2 cellular contexts compared by ENCODE assay signal in genomic region chr17:18219016-18219415, GRCh38.
A peak's percentile ranks its signal among the peaks of the same experiment; 100 is the strongest.
TF ChIP-seq lines count a peak whose summit lies in the region.

No MANE protein-coding gene starts in this region.

TF ChIP-seq in liver, 16 proteins besides CTCF, POLR2A, EP300 and RAD21:
- TF ChIP-seq FOXA1 (IDR thresholded peaks at IDR 0.05) (no peak), RXRA (IDR thresholded peaks at IDR 0.05) (peak in 1 of 2 donors; percentile 7), HNF4A (conservative IDR thresholded peaks at IDR 0.05) (no peak), EGR1 (IDR thresholded peaks at IDR 0.05; ENCODE audit: low read depth in 2 of 2) (no peak), TAF1 (conservative IDR thresholded peaks at IDR 0.05) (no peak), JUND (IDR thresholded peaks at IDR 0.05) (no peak), SP1 (IDR thresholded peaks at IDR 0.05) (no peak), NR2F2 (IDR thresholded peaks at IDR 0.05) (peak; percentile 18)
- TF ChIP-seq, protein P1, sequence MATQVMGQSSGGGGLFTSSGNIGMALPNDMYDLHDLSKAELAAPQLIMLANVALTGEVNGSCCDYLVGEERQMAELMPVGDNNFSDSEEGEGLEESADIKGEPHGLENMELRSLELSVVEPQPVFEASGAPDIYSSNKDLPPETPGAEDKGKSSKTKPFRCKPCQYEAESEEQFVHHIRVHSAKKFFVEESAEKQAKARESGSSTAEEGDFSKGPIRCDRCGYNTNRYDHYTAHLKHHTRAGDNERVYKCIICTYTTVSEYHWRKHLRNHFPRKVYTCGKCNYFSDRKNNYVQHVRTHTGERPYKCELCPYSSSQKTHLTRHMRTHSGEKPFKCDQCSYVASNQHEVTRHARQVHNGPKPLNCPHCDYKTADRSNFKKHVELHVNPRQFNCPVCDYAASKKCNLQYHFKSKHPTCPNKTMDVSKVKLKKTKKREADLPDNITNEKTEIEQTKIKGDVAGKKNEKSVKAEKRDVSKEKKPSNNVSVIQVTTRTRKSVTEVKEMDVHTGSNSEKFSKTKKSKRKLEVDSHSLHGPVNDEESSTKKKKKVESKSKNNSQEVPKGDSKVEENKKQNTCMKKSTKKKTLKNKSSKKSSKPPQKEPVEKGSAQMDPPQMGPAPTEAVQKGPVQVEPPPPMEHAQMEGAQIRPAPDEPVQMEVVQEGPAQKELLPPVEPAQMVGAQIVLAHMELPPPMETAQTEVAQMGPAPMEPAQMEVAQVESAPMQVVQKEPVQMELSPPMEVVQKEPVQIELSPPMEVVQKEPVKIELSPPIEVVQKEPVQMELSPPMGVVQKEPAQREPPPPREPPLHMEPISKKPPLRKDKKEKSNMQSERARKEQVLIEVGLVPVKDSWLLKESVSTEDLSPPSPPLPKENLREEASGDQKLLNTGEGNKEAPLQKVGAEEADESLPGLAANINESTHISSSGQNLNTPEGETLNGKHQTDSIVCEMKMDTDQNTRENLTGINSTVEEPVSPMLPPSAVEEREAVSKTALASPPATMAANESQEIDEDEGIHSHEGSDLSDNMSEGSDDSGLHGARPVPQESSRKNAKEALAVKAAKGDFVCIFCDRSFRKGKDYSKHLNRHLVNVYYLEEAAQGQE (IDR thresholded peaks at IDR 0.05), result no peak
- TF ChIP-seq, protein P2, sequence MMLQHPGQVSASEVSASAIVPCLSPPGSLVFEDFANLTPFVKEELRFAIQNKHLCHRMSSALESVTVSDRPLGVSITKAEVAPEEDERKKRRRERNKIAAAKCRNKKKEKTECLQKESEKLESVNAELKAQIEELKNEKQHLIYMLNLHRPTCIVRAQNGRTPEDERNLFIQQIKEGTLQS (IDR thresholded peaks at IDR 0.05), result no peak

TF ChIP-seq in HepG2, 621 proteins besides CTCF, POLR2A, EP300 and RAD21:
- TF ChIP-seq NBN (conservative IDR thresholded peaks at IDR 0.05), result no peak
- TF ChIP-seq ZHX1 (CRISPR knock-in tag; IDR thresholded peaks at IDR 0.05; ENCODE audit: low read depth), result no peak
- TF ChIP-seq RBM39 (IDR thresholded peaks at IDR 0.05; ENCODE audit: low read depth, low read length, poor library complexity, severe bottlenecking), result no peak
- no peak for TF ChIP-seq RFX1 (IDR thresholded peaks at IDR 0.05)
- TF ChIP-seq HDAC6 (IDR thresholded peaks at IDR 0.05; ENCODE audit: low read depth, low read length), result no peak
- no peak for TF ChIP-seq ZNF367 (CRISPR knock-in tag; IDR thresholded peaks at IDR 0.05; ENCODE audit: borderline replicate concordance)
